In the genomic region with DNA sequence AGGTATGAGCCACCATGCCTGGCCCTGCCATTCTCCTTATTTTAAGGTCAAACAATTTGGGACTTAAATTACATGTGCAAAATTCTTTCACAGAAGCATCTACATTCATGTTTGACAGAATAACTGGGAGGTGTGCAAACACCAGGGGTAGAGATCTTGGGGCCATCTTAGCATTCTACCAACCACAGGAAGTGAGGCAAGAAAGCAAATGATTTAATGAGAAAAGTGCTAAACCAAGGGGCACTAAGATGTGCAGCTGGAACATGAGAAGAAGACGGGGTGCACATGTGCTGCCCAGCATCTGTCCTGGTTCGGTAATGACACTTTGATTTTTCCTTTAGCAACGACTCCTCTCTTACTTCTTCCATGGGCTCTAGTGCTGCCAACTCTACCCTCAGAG, we compare ENCODE assay signal across 23 cellular contexts. TPM values are rescaled to one million over a fixed set of nuclear protein-coding genes. Genes with fewer than 3 reads are reported as not detected.
"Had no signal": no experiment of that assay in that cellular context is flagged by ENCODE, and none has a peak within 500 bp of the region (broad histone marks: within the 10 kb centered on the region; RNA-seq: fewer than 3 reads in every experiment).

No MANE protein-coding gene starts in this region.

- ATAC-seq: activated T-cell treated with anti-CD3 and anti-CD28 coated beads, Interleukin-2, amount 50 U/mL, for 72 hours; gastrocnemius medialis; heart right ventricle; left lung; upper lobe of right lung; WTC11 had no signal

- H3K4me3 ChIP-seq: gastrocnemius medialis, heart right ventricle, left lung, ovary, upper lobe of right lung had no signal

- H3K27me3 Mint-ChIP-seq: memory B cell; stimulated activated naive CD8-positive, alpha-beta T cell treated with anti-CD3 and anti-CD28 coated beads, Interleukin-15, Interleukin-2, amounts not matched to agents 100 ng/mL and 50 ng/mL, for 24 hours had no signal

- H3K4me3 Mint-ChIP-seq: activated CD4-positive, alpha-beta T cell treated with anti-CD3 and anti-CD28 coated beads, Interleukin-2, amount 10 ng/mL, durations not matched to agents 24 days and 14 days; activated T-cell treated with anti-CD3 and anti-CD28 coated beads, Interleukin-2, amount 50 U/mL, for 72 hours; memory B cell; nephron progenitor cell; stimulated activated naive CD8-positive, alpha-beta T cell treated with anti-CD3 and anti-CD28 coated beads, Interleukin-15, Interleukin-2, amounts not matched to agents 100 ng/mL and 50 ng/mL, for 24 hours; WTC11 had no signal

- H3K9me3 ChIP-seq: gastrocnemius medialis, heart right ventricle, left lung, ovary, upper lobe of right lung had no signal

- H3K27me3 ChIP-seq: gastrocnemius medialis, ovary, upper lobe of right lung had no signal

- H3K9me3 Mint-ChIP-seq: activated CD4-positive, alpha-beta T cell treated with anti-CD3 and anti-CD28 coated beads, Interleukin-2, amount 10 ng/mL, durations not matched to agents 24 days and 14 days; activated T-cell treated with anti-CD3 and anti-CD28 coated beads, Interleukin-2, amount 50 U/mL, for 72 hours; memory B cell; nephron progenitor cell; stimulated activated naive CD8-positive, alpha-beta T cell treated with anti-CD3 and anti-CD28 coated beads, Interleukin-15, Interleukin-2, amounts not matched to agents 100 ng/mL and 50 ng/mL, for 24 hours; WTC11 had no signal

- H3K27ac ChIP-seq: epithelial cell of prostate, gastrocnemius medialis, left lung, ovary, upper lobe of right lung had no signal

- DNase-seq: activated CD4-positive, alpha-beta T cell treated with anti-CD3 and anti-CD28 coated beads, Interleukin-2, amount 10 ng/mL, durations not matched to agents 24 days and 14 days; activated gamma-delta T cell treated with Interleukin-2 at 50 U/mL for 16 hours; activated T-cell treated with anti-CD3 and anti-CD28 coated beads, Interleukin-2, amount 50 U/mL, for 72 hours; caudate nucleus; cortex of kidney; effector memory CD4-positive, alpha-beta T cell; gastrocnemius medialis; heart right ventricle; islet precursor cell; left lung; nephron progenitor cell; ovary; retina; stimulated activated CD4-positive, alpha-beta T cell treated with anti-CD3 and anti-CD28 coated beads, Interleukin-4, amount 100 ng/mL, for 1 hour; stimulated activated CD8-positive, alpha-beta memory T cell treated with anti-CD3 and anti-CD28 coated beads, Interleukin-4, amount 100 ng/mL, for 48 hours; upper lobe of right lung had no signal

- H3K4me1 Mint-ChIP-seq: WTC11 had no signal

- H3K36me3 Mint-ChIP-seq: memory B cell, WTC11 had no signal

- H3K27ac Mint-ChIP-seq: activated CD4-positive, alpha-beta T cell treated with anti-CD3 and anti-CD28 coated beads, Interleukin-2, amount 10 ng/mL, durations not matched to agents 24 days and 14 days; activated T-cell treated with anti-CD3 and anti-CD28 coated beads, Interleukin-2, amount 50 U/mL, for 72 hours; memory B cell; nephron progenitor cell; stimulated activated naive CD8-positive, alpha-beta T cell treated with anti-CD3 and anti-CD28 coated beads, Interleukin-15, Interleukin-2, amounts not matched to agents 100 ng/mL and 50 ng/mL, for 24 hours; WTC11 had no signal

- H3K4me1 ChIP-seq: gastrocnemius medialis had no signal

- H3K36me3 ChIP-seq: gastrocnemius medialis, heart right ventricle, left lung, ovary, upper lobe of right lung had no signal

RNA-seq across cellular contexts. Expression of a gene that starts 10.1 kb away (rescaled TPM):
- total RNA-seq: activated CD4-positive, alpha-beta T cell treated with anti-CD3 and anti-CD28 coated beads, Interleukin-2, amount 10 ng/mL, durations not matched to agents 24 days and 14 days; activated T-cell treated with anti-CD3 and anti-CD28 coated beads, Interleukin-2, amount 50 U/mL, for 72 hours; gastrocnemius medialis; heart right ventricle; left lung; mucosa of gallbladder; ovary; T-helper 1 cell treated with Interleukin-12 subunit alpha and Interleukin-12 subunit beta and Interleukin-4 antibody, amounts not matched to agents 30 ng/mL and 1 ng/mL, for 36 hours; upper lobe of right lung had no signal

RNA-seq across cellular contexts. Expression of a gene that starts 26.3 kb away (rescaled TPM):
- total RNA-seq: activated CD4-positive, alpha-beta T cell treated with anti-CD3 and anti-CD28 coated beads, Interleukin-2, amount 10 ng/mL, durations not matched to agents 24 days and 14 days; gastrocnemius medialis; left lung; ovary; T-helper 1 cell treated with Interleukin-12 subunit alpha and Interleukin-12 subunit beta and Interleukin-4 antibody, amounts not matched to agents 30 ng/mL and 1 ng/mL, for 36 hours; temporal lobe; upper lobe of right lung; WTC11 had no signal
